ENCODE assay signal across 15 cellular contexts in the genomic region with DNA sequence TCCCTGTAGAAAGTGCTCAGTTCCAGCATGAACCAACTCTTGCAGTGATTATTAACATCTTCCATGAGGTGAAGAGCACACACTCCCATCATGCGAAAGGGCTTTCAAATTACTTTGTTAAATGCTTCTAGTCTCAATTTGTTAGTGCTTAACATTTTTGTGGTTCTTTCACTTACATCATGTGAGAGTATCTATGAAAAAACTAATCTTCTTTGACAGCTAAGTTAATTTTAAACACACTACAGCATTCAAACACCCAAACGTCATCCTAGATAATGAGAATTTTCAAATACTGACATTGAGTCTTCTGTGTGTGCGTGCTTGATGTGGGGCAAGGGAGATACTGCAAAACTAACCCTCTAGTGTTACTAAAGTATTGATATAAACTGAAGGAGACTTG.
A peak's percentile ranks its signal among the peaks of the same experiment; 100 is the strongest.
DNase-seq lines count a peak whose midpoint lies in the region; ATAC-seq and TF ChIP-seq lines count a peak whose summit lies in the region.
"Had no signal": no experiment of that assay in that cellular context is flagged by ENCODE, and none has a peak within 500 bp of the region (broad histone marks: within the 10 kb centered on the region; RNA-seq: fewer than 3 reads in every experiment).

No MANE protein-coding gene starts in this region.

- no peaks in the 10 kb centered on the region; the same call in 1 of the 2 replicates for H3K9me3 ChIP-seq in OCI-LY1 (ENCODE audit: low read length)
- H3K9me3 ChIP-seq: left ventricle myocardium inferior had no signal

- ATAC-seq in HG03457 (IDR thresholded peaks at IDR 0.05; ENCODE audit: unreplicated experiment): no peak

- H3K27me3 ChIP-seq in OCI-LY1 (ENCODE audit: insufficient read depth, low read length): no peaks in the 10 kb centered on the region

- H3K4me3 ChIP-seq in OCI-LY1 (ENCODE audit: low read depth, low read length, poor library complexity, severe bottlenecking): no peak overlapping the region
- no peak overlapping the region for H3K4me3 ChIP-seq in retinal pigment epithelial cell (ENCODE audit: low read length)
- H3K4me3 ChIP-seq: left ventricle myocardium inferior had no signal

- TF ChIP-seq CTCF in OCI-LY1 (IDR thresholded peaks at IDR 0.05; ENCODE audit: low read length) (no peak), retinal pigment epithelial cell (conservative IDR thresholded peaks at IDR 0.05; ENCODE audit: low read depth, low read length) (no peak)

- peak overlapping the region; percentile 72; the same call in 1 of the 2 replicates for H2AFZ ChIP-seq in OCI-LY1 (ENCODE audit: low read length)

- no peaks in the 10 kb centered on the region for H3F3A ChIP-seq in OCI-LY1 (ENCODE audit: insufficient read depth, low read length)

- H3K36me3 ChIP-seq in OCI-LY1 (ENCODE audit: insufficient read depth, low read length): no peaks in the 10 kb centered on the region

- peaks cover 47% of the 10 kb centered on the region for H3K4me1 ChIP-seq in OCI-LY1 (ENCODE audit: insufficient read depth, low read length, severe bottlenecking)

- no peaks in the 10 kb centered on the region for H4K20me1 ChIP-seq in OCI-LY1 (ENCODE audit: insufficient read depth, low read length)

- H3K27ac ChIP-seq in OCI-LY1 (ENCODE audit: low read depth, low read length, poor library complexity, severe bottlenecking): no peak overlapping the region
- H3K27ac ChIP-seq: 22Rv1, left ventricle myocardium inferior had no signal

- DNase-seq in DMS79 treated with DMSO at 0.1 percent for 48 hours (lab: John Stamatoyannopoulos, UW) (peak; percentile 41), DMS79 (lab: John Stamatoyannopoulos, UW) (no peak), fibroblast of gingiva (ENCODE audit: low read depth) (peak; percentile 93), retinal pigment epithelial cell (ENCODE audit: low read depth) (peak; percentile 94), SHP77 (lab: John Stamatoyannopoulos, UW) (no peak), DMS53 (lab: John Stamatoyannopoulos, UW) (no peak)
- DNase-seq: activated CD4-positive, alpha-beta T cell treated with anti-CD3 and anti-CD28 coated beads, Interleukin-2, amount 50 U/mL, for 1 hour; activated T-cell treated with anti-CD3 and anti-CD28 coated beads, Interleukin-2, amount 50 U/mL, for 1 hour; hippocampal formation; left ventricle myocardium inferior; Right ventricle myocardium superior; T1000 had no signal

- H3K4me2 ChIP-seq in OCI-LY1 (ENCODE audit: low read length): 0 out of 2 replicates have a peak overlapping the region, but pooled peaks have one; percentile 14

- H3K9ac ChIP-seq in OCI-LY1 (ENCODE audit: low read length): no peak overlapping the region

- H3K79me2 ChIP-seq in OCI-LY1 (ENCODE audit: insufficient read depth, low read length): no peaks in the 10 kb centered on the region

- no peaks in the 10 kb centered on the region for H3K9me2 ChIP-seq in OCI-LY1 (ENCODE audit: low read depth, low read length)

Comparison
In these comparisons a context has a peak if more than half of its experiments do, and no peak if none do; other contexts are left out.
1. DNase-seq: peak in DMS79 treated with DMSO at 0.1 percent for 48 hours (single experiment), fibroblast of gingiva (single experiment) and retinal pigment epithelial cell (single experiment); none in DMS79 (single experiment), SHP77 (0 of 2) and DMS53 (single experiment).